ENCODE assay signal across 10 cellular contexts in the genomic region with DNA sequence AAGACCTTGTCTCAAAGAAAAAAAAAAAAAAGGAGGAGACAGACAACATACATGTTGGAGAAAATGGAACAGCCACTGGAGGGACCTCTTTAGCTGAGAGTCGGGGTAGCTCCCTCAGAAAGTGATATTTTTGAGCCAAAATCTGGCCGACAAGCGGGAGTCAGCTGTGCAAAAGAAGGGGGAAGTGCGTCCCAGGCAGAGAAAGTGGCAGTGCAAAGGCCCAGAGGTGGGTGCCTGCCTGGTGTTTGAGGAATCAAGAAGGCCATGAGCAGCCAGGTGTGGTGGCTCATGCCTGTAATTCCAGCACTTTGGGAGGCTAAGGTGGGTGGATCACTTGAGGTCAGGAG.
DNase-seq lines count a peak whose midpoint lies in the region; ATAC-seq and TF ChIP-seq lines count a peak whose summit lies in the region.
"Had no signal": no experiment of that assay in that cellular context is flagged by ENCODE, and none has a peak within 500 bp of the region (broad histone marks: within the 10 kb centered on the region; RNA-seq: fewer than 3 reads in every experiment).

No MANE protein-coding gene starts in this region.

- no peaks in the 10 kb centered on the region for H3K9me3 Mint-ChIP-seq in activated naive CD4-positive, alpha-beta T cell treated with anti-CD3 and anti-CD28 coated beads, Interleukin-2, amount 10 ng/mL, durations not matched to agents 7 days and 5 days

- peak; percentile 32 for TF ChIP-seq CTCF in fibroblast of mammary gland (conservative IDR thresholded peaks at IDR 0.05; ENCODE audit: control insufficient read depth, insufficient read depth, low read depth, low read length)

- H3K36me3 Mint-ChIP-seq in activated naive CD4-positive, alpha-beta T cell treated with anti-CD3 and anti-CD28 coated beads, Interleukin-2, amount 10 ng/mL, durations not matched to agents 7 days and 5 days = no peaks in the 10 kb centered on the region

- no peak overlapping the region for H3K4me3 ChIP-seq in fibroblast of mammary gland (ENCODE audit: control insufficient read depth, low read depth, low read length)

- DNase-seq in activated naive CD4-positive, alpha-beta T cell treated with anti-CD3 and anti-CD28 coated beads, Interleukin-2, amount 10 ng/mL, durations not matched to agents 7 days and 5 days = no peak
- DNase-seq in activated naive CD4-positive, alpha-beta T cell (lab: John Stamatoyannopoulos, UW) = no peak
- DNase-seq in RKO (ENCODE audit: low spot score) = peak; percentile 43
- peak; percentile 44 for DNase-seq in fibroblast of mammary gland (ENCODE audit: low read depth)
- peak; percentile 63 for DNase-seq in superior temporal gyrus (ENCODE audit: extremely low spot score)
- no peak for DNase-seq in HuH-7 (ENCODE audit: low spot score)
- DNase-seq: GDM1, HCEC 1CT had no signal

- H3K4me1 Mint-ChIP-seq in activated naive CD4-positive, alpha-beta T cell treated with anti-CD3 and anti-CD28 coated beads, Interleukin-2, amount 10 ng/mL, durations not matched to agents 7 days and 5 days = peaks cover 33% of the 10 kb centered on the region

- H3K27ac Mint-ChIP-seq in activated naive CD4-positive, alpha-beta T cell treated with anti-CD3 and anti-CD28 coated beads, Interleukin-2, amount 10 ng/mL, durations not matched to agents 7 days and 5 days = no peak overlapping the region

- ATAC-seq in HG02642 (IDR thresholded peaks at IDR 0.05; ENCODE audit: poor library complexity, unreplicated experiment) (no peak), HG02623 (IDR thresholded peaks at IDR 0.05; ENCODE audit: unreplicated experiment) (no peak)

- peak overlapping the region; percentile 82 for H3K4me3 Mint-ChIP-seq in activated naive CD4-positive, alpha-beta T cell treated with anti-CD3 and anti-CD28 coated beads, Interleukin-2, amount 10 ng/mL, durations not matched to agents 7 days and 5 days

- H3K27me3 Mint-ChIP-seq in activated naive CD4-positive, alpha-beta T cell treated with anti-CD3 and anti-CD28 coated beads, Interleukin-2, amount 10 ng/mL, durations not matched to agents 7 days and 5 days = peaks cover 59% of the 10 kb centered on the region

- CTCF ChIA-PET in activated naive CD4-positive, alpha-beta T cell treated with anti-CD3 and anti-CD28 coated beads, Interleukin-2, amount 10 ng/mL, durations not matched to agents 7 days and 5 days (lab: Charles Lee) = interaction anchor here (1.0 to 1.6 kb wide), 5 partner anchors 8 to 46 kb away, joined by 3 to 6 read pairs (median 4); no protein-coding TSS in a partner anchor

Comparison
In these comparisons a context has a peak if more than half of its experiments do, and no peak if none do; other contexts are left out.
1. DNase-seq: peak in RKO (single experiment), fibroblast of mammary gland (single experiment) and superior temporal gyrus (single experiment); none in activated naive CD4-positive, alpha-beta T cell treated with anti-CD3 and anti-CD28 coated beads, Interleukin-2, amount 10 ng/mL, durations not matched to agents 7 days and 5 days (single experiment), activated naive CD4-positive, alpha-beta T cell (0 of 4) and HuH-7 (single experiment).